2 cellular contexts compared by ENCODE assay signal in the genomic region with DNA sequence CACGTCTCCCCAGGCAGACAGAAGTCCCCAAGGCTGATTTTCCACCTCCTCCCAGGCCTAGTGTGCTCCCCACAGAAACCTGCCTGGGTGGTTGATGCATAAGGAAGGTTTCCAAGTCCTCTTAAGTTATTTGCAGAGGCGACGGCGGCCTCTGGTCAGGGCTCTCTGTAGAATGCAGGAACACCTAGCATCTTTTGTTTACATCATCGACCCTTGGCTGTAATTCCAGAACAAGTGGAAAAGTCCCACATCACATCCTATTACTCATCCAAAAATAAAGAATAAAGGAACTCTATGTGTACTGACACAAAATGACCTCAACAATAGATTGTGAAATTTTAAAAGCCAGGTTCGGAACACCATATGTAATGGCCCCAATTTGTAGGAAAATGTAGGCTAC.
A peak's percentile ranks its signal among the peaks of the same experiment; 100 is the strongest.
TF ChIP-seq lines count a peak whose summit lies in the region.

No MANE protein-coding gene starts in this region.

TF ChIP-seq in endothelial cell of umbilical vein, 7 proteins besides CTCF, POLR2A, EP300 and RAD21 (continued from another document):
- TF ChIP-seq, protein P1, sequence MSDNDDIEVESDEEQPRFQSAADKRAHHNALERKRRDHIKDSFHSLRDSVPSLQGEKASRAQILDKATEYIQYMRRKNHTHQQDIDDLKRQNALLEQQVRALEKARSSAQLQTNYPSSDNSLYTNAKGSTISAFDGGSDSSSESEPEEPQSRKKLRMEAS (IDR thresholded peaks at IDR 0.05; ENCODE audit: insufficient read depth, insufficient read length): no peak
- TF ChIP-seq POLR2AphosphoS5 (IDR thresholded peaks at IDR 0.05; ENCODE audit: insufficient read depth, low read depth, low read length) (no peak), FOS (IDR thresholded peaks at IDR 0.05; ENCODE audit: borderline replicate concordance, insufficient read depth, low read length) (no peak), MYC (IDR thresholded peaks at IDR 0.05; ENCODE audit: low read depth, low read length) (no peak)

TF ChIP-seq in HepG2, 621 proteins besides CTCF, POLR2A, EP300 and RAD21 (continued from another document and continues in another):
- TF ChIP-seq TCF7 (IDR thresholded peaks at IDR 0.05; ENCODE audit: low read depth) (peak; percentile 21; the same call in 1 of the 2 replicates), CEBPG (CRISPR knock-in tag; IDR thresholded peaks at IDR 0.05) (peak; percentile 55), POLR2G (IDR thresholded peaks at IDR 0.05; ENCODE audit: low read depth, low read length) (0 out of 2 replicates have a peak, but pooled peaks have one; percentile 20), SCMH1 (CRISPR knock-in tag; IDR thresholded peaks at IDR 0.05; ENCODE audit: borderline replicate concordance) (no peak), RFXAP (CRISPR knock-in tag; IDR thresholded peaks at IDR 0.05; ENCODE audit: borderline replicate concordance) (no peak), ZFAT (CRISPR knock-in tag; conservative IDR thresholded peaks at IDR 0.05) (no peak), NCOA5 (CRISPR knock-in tag; IDR thresholded peaks at IDR 0.05) (no peak), KAT2B (IDR thresholded peaks at IDR 0.05; ENCODE audit: borderline replicate concordance, low read depth, low read length) (no peak), EHMT2 (IDR thresholded peaks at IDR 0.05; ENCODE audit: borderline replicate concordance, low read depth, low read length) (no peak), KDM4B (CRISPR knock-in tag; IDR thresholded peaks at IDR 0.05) (no peak), ZBTB20 (CRISPR knock-in tag; IDR thresholded peaks at IDR 0.05; ENCODE audit: borderline replicate concordance, low read depth) (peak; percentile 73; the same call in 1 of the 2 replicates), NCOA2 (CRISPR knock-in tag; IDR thresholded peaks at IDR 0.05) (peak; percentile 59; the same call in 1 of the 2 replicates), ZFP37 (CRISPR knock-in tag; IDR thresholded peaks at IDR 0.05; ENCODE audit: borderline replicate concordance) (no peak), ZNF20 (CRISPR knock-in tag; IDR thresholded peaks at IDR 0.05) (no peak), CEBPB (IDR thresholded peaks at IDR 0.05; ENCODE audit: borderline replicate concordance, low read depth, low read length) (peak; percentile 71; the same call in 1 of the 2 replicates), HNRNPL (IDR thresholded peaks at IDR 0.05; ENCODE audit: low read depth, low read length) (no peak), PAF1 (CRISPR knock-in tag; IDR thresholded peaks at IDR 0.05) (no peak), MEF2D (CRISPR knock-in tag; IDR thresholded peaks at IDR 0.05) (no peak), ONECUT2 (CRISPR knock-in tag; IDR thresholded peaks at IDR 0.05) (no peak), YEATS4 (CRISPR knock-in tag; IDR thresholded peaks at IDR 0.05; ENCODE audit: borderline replicate concordance) (no peak), RARG (CRISPR knock-in tag; IDR thresholded peaks at IDR 0.05; ENCODE audit: low read depth) (no peak), YEATS2 (CRISPR knock-in tag; IDR thresholded peaks at IDR 0.05; ENCODE audit: borderline replicate concordance) (no peak), CHD4 (IDR thresholded peaks at IDR 0.05; ENCODE audit: borderline replicate concordance, low read length) (peak; percentile 17; the same call in 1 of the 2 replicates), KDM6A (CRISPR knock-in tag; IDR thresholded peaks at IDR 0.05; ENCODE audit: low read depth) (no peak), SOX13 (IDR thresholded peaks at IDR 0.05) (peak; percentile 34; the same call in 1 of the 2 replicates), SOX13 (CRISPR knock-in tag; conservative IDR thresholded peaks at IDR 0.05 in 1 of 2, IDR thresholded peaks at IDR 0.05 in 1 of 2) (peak in 1 of 2 experiments; percentile 79; a peak in 2 of 4 replicates), PPARG (CRISPR knock-in tag; conservative IDR thresholded peaks at IDR 0.05) (peak; percentile 84), MAFG (CRISPR knock-in tag; IDR thresholded peaks at IDR 0.05) (no peak), ATF7-NPFF (CRISPR knock-in tag; IDR thresholded peaks at IDR 0.05; ENCODE audit: low read depth) (no peak), ZFYVE20 (CRISPR knock-in tag; IDR thresholded peaks at IDR 0.05; ENCODE audit: borderline replicate concordance, low read depth) (no peak), SMAD1 (CRISPR knock-in tag; IDR thresholded peaks at IDR 0.05; ENCODE audit: borderline replicate concordance, low read depth) (no peak), CREM (IDR thresholded peaks at IDR 0.05) (no peak), CREM (CRISPR knock-in tag; IDR thresholded peaks at IDR 0.05) (no peak), JDP2 (CRISPR knock-in tag; IDR thresholded peaks at IDR 0.05; ENCODE audit: borderline replicate concordance) (no peak), NR3C1 (CRISPR knock-in tag; IDR thresholded peaks at IDR 0.05) (no peak), ATF7 (IDR thresholded peaks at IDR 0.05) (no peak), ATF7 (CRISPR knock-in tag; IDR thresholded peaks at IDR 0.05) (no peak), ETV5 (CRISPR knock-in tag; IDR thresholded peaks at IDR 0.05; ENCODE audit: borderline replicate concordance) (no peak; the same call in 1 of the 2 replicates), MIER3 (CRISPR knock-in tag; IDR thresholded peaks at IDR 0.05; ENCODE audit: borderline replicate concordance) (no peak), SRSF4 (IDR thresholded peaks at IDR 0.05; ENCODE audit: low read depth, low read length, poor library complexity, severe bottlenecking) (no peak)
- TF ChIP-seq, protein P2, sequence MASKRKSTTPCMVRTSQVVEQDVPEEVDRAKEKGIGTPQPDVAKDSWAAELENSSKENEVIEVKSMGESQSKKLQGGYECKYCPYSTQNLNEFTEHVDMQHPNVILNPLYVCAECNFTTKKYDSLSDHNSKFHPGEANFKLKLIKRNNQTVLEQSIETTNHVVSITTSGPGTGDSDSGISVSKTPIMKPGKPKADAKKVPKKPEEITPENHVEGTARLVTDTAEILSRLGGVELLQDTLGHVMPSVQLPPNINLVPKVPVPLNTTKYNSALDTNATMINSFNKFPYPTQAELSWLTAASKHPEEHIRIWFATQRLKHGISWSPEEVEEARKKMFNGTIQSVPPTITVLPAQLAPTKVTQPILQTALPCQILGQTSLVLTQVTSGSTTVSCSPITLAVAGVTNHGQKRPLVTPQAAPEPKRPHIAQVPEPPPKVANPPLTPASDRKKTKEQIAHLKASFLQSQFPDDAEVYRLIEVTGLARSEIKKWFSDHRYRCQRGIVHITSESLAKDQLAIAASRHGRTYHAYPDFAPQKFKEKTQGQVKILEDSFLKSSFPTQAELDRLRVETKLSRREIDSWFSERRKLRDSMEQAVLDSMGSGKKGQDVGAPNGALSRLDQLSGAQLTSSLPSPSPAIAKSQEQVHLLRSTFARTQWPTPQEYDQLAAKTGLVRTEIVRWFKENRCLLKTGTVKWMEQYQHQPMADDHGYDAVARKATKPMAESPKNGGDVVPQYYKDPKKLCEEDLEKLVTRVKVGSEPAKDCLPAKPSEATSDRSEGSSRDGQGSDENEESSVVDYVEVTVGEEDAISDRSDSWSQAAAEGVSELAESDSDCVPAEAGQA (IDR thresholded peaks at IDR 0.05; ENCODE audit: low read depth): 0 out of 2 replicates have a peak, but pooled peaks have one; percentile 13
- TF ChIP-seq, protein P2 (CRISPR knock-in tag; IDR thresholded peaks at IDR 0.05; ENCODE audit: borderline replicate concordance): no peak
- TF ChIP-seq, protein P3, sequence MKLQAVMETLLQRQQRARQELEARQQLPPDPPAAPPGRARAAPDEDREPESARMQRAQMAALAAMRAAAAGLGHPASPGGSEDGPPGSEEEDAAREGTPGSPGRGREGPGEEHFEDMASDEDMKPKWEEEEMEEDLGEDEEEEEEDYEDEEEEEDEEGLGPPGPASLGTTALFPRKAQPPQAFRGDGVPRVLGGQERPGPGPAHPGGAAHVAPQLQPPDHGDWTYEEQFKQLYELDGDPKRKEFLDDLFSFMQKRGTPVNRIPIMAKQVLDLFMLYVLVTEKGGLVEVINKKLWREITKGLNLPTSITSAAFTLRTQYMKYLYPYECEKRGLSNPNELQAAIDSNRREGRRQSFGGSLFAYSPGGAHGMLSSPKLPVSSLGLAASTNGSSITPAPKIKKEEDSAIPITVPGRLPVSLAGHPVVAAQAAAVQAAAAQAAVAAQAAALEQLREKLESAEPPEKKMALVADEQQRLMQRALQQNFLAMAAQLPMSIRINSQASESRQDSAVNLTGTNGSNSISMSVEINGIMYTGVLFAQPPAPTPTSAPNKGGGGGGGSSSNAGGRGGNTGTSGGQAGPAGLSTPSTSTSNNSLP (IDR thresholded peaks at IDR 0.05; ENCODE audit: low read depth, low read length): peak; percentile 27; the same call in 1 of the 2 replicates
- TF ChIP-seq, protein P4, sequence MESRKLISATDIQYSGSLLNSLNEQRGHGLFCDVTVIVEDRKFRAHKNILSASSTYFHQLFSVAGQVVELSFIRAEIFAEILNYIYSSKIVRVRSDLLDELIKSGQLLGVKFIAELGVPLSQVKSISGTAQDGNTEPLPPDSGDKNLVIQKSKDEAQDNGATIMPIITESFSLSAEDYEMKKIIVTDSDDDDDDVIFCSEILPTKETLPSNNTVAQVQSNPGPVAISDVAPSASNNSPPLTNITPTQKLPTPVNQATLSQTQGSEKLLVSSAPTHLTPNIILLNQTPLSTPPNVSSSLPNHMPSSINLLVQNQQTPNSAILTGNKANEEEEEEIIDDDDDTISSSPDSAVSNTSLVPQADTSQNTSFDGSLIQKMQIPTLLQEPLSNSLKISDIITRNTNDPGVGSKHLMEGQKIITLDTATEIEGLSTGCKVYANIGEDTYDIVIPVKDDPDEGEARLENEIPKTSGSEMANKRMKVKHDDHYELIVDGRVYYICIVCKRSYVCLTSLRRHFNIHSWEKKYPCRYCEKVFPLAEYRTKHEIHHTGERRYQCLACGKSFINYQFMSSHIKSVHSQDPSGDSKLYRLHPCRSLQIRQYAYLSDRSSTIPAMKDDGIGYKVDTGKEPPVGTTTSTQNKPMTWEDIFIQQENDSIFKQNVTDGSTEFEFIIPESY (CRISPR knock-in tag; IDR thresholded peaks at IDR 0.05): peak; percentile 65
- TF ChIP-seq, protein P5, sequence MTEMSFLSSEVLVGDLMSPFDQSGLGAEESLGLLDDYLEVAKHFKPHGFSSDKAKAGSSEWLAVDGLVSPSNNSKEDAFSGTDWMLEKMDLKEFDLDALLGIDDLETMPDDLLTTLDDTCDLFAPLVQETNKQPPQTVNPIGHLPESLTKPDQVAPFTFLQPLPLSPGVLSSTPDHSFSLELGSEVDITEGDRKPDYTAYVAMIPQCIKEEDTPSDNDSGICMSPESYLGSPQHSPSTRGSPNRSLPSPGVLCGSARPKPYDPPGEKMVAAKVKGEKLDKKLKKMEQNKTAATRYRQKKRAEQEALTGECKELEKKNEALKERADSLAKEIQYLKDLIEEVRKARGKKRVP (CRISPR knock-in tag; IDR thresholded peaks at IDR 0.05): peak in 1 of 2 experiments; percentile 63; a peak in 1 of 4 replicates
- TF ChIP-seq, protein P6, sequence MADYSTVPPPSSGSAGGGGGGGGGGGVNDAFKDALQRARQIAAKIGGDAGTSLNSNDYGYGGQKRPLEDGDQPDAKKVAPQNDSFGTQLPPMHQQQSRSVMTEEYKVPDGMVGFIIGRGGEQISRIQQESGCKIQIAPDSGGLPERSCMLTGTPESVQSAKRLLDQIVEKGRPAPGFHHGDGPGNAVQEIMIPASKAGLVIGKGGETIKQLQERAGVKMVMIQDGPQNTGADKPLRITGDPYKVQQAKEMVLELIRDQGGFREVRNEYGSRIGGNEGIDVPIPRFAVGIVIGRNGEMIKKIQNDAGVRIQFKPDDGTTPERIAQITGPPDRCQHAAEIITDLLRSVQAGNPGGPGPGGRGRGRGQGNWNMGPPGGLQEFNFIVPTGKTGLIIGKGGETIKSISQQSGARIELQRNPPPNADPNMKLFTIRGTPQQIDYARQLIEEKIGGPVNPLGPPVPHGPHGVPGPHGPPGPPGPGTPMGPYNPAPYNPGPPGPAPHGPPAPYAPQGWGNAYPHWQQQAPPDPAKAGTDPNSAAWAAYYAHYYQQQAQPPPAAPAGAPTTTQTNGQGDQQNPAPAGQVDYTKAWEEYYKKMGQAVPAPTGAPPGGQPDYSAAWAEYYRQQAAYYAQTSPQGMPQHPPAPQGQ (CRISPR knock-in tag; IDR thresholded peaks at IDR 0.05; ENCODE audit: borderline replicate concordance): no peak
- TF ChIP-seq, protein P7, sequence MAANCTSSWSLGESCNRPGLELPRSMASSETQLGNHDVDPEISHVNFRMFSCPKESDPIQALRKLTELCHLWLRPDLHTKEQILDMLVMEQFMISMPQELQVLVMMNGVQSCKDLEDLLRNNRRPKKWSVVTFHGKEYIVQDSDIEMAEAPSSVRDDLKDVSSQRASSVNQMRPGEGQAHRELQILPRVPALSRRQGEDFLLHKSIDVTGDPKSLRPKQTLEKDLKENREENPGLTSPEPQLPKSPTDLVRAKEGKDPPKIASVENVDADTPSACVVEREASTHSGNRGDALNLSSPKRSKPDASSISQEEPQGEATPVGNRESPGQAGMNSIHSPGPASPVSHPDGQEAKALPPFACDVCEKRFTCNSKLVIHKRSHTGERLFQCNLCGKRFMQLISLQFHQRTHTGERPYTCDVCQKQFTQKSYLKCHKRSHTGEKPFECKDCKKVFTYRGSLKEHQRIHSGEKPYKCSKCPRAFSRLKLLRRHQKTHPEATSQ (CRISPR knock-in tag; IDR thresholded peaks at IDR 0.05; ENCODE audit: borderline replicate concordance): no peak
- TF ChIP-seq, protein P8, sequence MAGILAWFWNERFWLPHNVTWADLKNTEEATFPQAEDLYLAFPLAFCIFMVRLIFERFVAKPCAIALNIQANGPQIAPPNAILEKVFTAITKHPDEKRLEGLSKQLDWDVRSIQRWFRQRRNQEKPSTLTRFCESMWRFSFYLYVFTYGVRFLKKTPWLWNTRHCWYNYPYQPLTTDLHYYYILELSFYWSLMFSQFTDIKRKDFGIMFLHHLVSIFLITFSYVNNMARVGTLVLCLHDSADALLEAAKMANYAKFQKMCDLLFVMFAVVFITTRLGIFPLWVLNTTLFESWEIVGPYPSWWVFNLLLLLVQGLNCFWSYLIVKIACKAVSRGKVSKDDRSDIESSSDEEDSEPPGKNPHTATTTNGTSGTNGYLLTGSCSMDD (CRISPR knock-in tag; IDR thresholded peaks at IDR 0.05): no peak
- TF ChIP-seq, protein P9, sequence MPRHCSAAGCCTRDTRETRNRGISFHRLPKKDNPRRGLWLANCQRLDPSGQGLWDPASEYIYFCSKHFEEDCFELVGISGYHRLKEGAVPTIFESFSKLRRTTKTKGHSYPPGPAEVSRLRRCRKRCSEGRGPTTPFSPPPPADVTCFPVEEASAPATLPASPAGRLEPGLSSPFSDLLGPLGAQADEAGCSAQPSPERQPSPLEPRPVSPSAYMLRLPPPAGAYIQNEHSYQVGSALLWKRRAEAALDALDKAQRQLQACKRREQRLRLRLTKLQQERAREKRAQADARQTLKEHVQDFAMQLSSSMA (CRISPR knock-in tag; IDR thresholded peaks at IDR 0.05): no peak
